In the genomic region with DNA sequence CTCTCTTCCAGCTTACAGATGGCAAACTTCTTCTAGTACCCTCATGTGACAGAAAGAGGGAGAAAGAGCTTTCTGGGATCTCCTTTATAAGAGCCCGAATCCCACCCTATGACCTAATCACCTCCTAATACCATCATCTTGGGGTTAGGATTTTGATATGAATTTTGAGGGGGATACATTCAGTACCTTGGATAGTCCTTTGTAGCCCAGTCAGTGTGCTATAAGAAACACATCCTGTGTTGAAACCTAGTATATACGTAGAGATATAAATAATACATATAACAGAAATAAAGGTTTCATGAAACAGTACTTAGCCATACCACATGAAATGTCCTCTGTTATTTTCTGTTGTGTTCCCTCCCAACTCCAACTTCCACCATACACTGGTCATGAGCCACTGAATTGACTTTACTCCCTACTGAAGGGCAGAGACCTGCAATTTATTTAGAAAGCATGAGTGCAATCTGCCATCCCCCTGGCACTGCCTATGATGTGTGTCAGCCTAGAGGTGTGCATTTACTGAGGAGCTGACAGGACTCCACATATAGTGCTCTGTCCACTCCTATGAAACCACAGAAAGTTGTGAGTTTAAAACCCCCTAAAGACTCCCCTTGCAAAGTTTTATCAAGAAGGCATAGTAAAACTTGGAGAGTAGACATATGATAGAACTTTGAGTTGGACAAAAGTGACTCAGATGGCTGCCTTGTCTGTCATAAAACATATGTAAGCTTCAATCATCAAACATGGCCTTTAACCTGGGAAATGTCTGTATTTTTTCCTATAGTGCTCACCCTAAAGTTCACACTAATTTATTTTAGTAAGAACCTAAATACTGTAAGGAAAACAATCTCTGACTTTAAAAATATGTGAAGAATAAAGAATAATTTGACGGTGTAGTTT, we compare ENCODE assay signal across 37 cellular contexts. TPM values are rescaled to one million over a fixed set of nuclear protein-coding genes. Genes with fewer than 3 reads are reported as not detected.
"Had no signal": no experiment of that assay in that cellular context is flagged by ENCODE, and none has a peak within 500 bp of the region (broad histone marks: within the 10 kb centered on the region; RNA-seq: fewer than 3 reads in every experiment).

No MANE protein-coding gene starts in this region.

- H3K4me3 ChIP-seq: adrenal gland, body of pancreas, breast epithelium, MG63, Peyer's patch had no signal

- FAIRE-seq: astrocyte had no signal

- H3K27ac ChIP-seq: adrenal gland, body of pancreas, breast epithelium, VCaP had no signal

- H3K36me3 ChIP-seq: adrenal gland, breast epithelium, MG63, Peyer's patch had no signal

- ATAC-seq: activated naive CD4-positive, alpha-beta T cell treated with anti-CD3 and anti-CD28 coated beads, Interleukin-2, amount 50 U/mL, for 72 hours; activated T-cell treated with anti-CD3 and anti-CD28 coated beads, Interleukin-2, amount 50 U/mL, for 4 hours; body of pancreas; PC-3 had no signal

- H3K9me3 ChIP-seq: adrenal gland, body of pancreas, breast epithelium, MG63, Peyer's patch had no signal

- H3K4me1 ChIP-seq: adrenal gland, breast epithelium had no signal

- DNase-seq: activated B cell treated with CpG ODN at 0.5 μM for 24 hours; activated CD4-positive, alpha-beta memory T cell treated with anti-CD3 and anti-CD28 coated beads for 36 hours; activated CD4-positive, alpha-beta T cell treated with anti-CD3 and anti-CD28 coated beads for 4 hours; activated CD4-positive, alpha-beta T cell treated with anti-CD3 and anti-CD28 coated beads, Interleukin-2, amount 50 U/mL, for 1 hour; activated CD4-positive, CD25-positive, alpha-beta regulatory T cell treated with anti-CD3 and anti-CD28 coated beads, Interleukin-2, amount 50 U/mL, for 72 hours; activated CD8-positive, alpha-beta memory T cell treated with anti-CD3 and anti-CD28 coated beads, Interleukin-2, amount 50 U/mL, for 4 hours; activated gamma-delta T cell treated with Interleukin-2 at 50 U/mL for 16 hours; activated naive CD4-positive, alpha-beta T cell treated with anti-CD3 and anti-CD28 coated beads for 36 hours; activated T-cell treated with anti-CD3 and anti-CD28 coated beads for 4 hours; activated T-cell treated with anti-CD3 and anti-CD28 coated beads, Interleukin-2, amount 50 U/mL, for 4 hours; adrenal gland; body of pancreas; caudate nucleus; Kasumi-1; MG63; NCI-H1048; NCI-H1105 treated with DMSO at 0.1 percent for 48 hours; NCI-H1436; NCI-H1694; NCI-H1930; NCI-H2081 treated with DMSO at 0.1 percent for 48 hours; NCI-H226; NCI-H446 treated with DMSO at 0.1 percent for 48 hours; NCI-H524; NK-92 treated with Interleukin-12 subunit alpha and Interleukin-12 subunit beta, amount 100 ng/mL, for 24 hours; PC-3; Peyer's patch; RPMI8226; SIG-M5; SW 1271; T-helper 1 cell; T-helper 2 cell; T-helper 9 cell had no signal

- H3K27me3 ChIP-seq: adrenal gland, body of pancreas, breast epithelium, MG63, Peyer's patch had no signal

RNA-seq across cellular contexts. Expression of a gene that starts 12.8 kb away (rescaled TPM):
- total RNA-seq: PC-3 had no signal
